ENCODE assay signal across 10 cellular contexts in genomic region chr13:98557934-98558630, GRCh38. TPM values are rescaled to one million over a fixed set of nuclear protein-coding genes. Genes with fewer than 3 reads are reported as not detected.
A peak's percentile ranks its signal among the peaks of the same experiment; 100 is the strongest.
DNase-seq lines count a peak whose midpoint lies in the region; ATAC-seq and TF ChIP-seq lines count a peak whose summit lies in the region.
"Had no signal": no experiment of that assay in that cellular context is flagged by ENCODE, and none has a peak within 500 bp of the region (broad histone marks: within the 10 kb centered on the region; RNA-seq: fewer than 3 reads in every experiment).

No MANE protein-coding gene starts in this region.

- H3K4me3 ChIP-seq in AG04449 (ENCODE audit: low read depth, low read length): no peak overlapping the region

- DNase-seq in AG04449 (ENCODE audit: low read depth, low spot score) (peak; percentile 29), Daoy (ENCODE audit: low read depth) (peak; percentile 30), left colon (no peak), cerebellum (ENCODE audit: low spot score) (no peak), NCI-H1436 (lab: John Stamatoyannopoulos, UW) (no peak), DMS79 treated with DMSO at 0.1 percent for 48 hours (lab: John Stamatoyannopoulos, UW) (no peak)
- no peak for DNase-seq in activated T-helper 1 cell treated with anti-CD3 and anti-CD28 coated beads, Interleukin-12 subunit alpha, Interleukin-12 subunit beta, Interleukin-2, Interleukin-4 antibody, amounts not matched to agents 30 ng/mL and 10 ng/mL and 1 ng/mL, durations not matched to agents 14 hours and 24 hours and 36 hours (ENCODE audit: low spot score)
- DNase-seq: DMS 273 treated with DMSO at 0.1 percent for 48 hours, NCI-H510A treated with DMSO at 0.1 percent for 48 hours had no signal

- intact Hi-C loops in activated T-helper 1 cell treated with anti-CD3 and anti-CD28 coated beads, Interleukin-12 subunit alpha, Interleukin-12 subunit beta, Interleukin-2, Interleukin-4 antibody, amounts not matched to agents 30 ng/mL and 10 ng/mL and 1 ng/mL, durations not matched to agents 14 hours and 24 hours and 36 hours (cut with micrococcal nuclease): no loop called here
- intact Hi-C loops in left colon (cut with DNase I, micrococcal nuclease): no loop called here

- no peak overlapping the region for H3K4me3 Mint-ChIP-seq in activated T-helper 1 cell treated with anti-CD3 and anti-CD28 coated beads, Interleukin-12 subunit alpha, Interleukin-12 subunit beta, Interleukin-2, Interleukin-4 antibody, amounts not matched to agents 30 ng/mL and 10 ng/mL and 1 ng/mL, durations not matched to agents 14 hours and 24 hours and 36 hours

- H3K9me3 Mint-ChIP-seq in activated T-helper 1 cell treated with anti-CD3 and anti-CD28 coated beads, Interleukin-12 subunit alpha, Interleukin-12 subunit beta, Interleukin-2, Interleukin-4 antibody, amounts not matched to agents 30 ng/mL and 10 ng/mL and 1 ng/mL, durations not matched to agents 14 hours and 24 hours and 36 hours: no peaks in the 10 kb centered on the region

- POLR2A ChIA-PET in AG04449 (lab: Yijun Ruan, JAX): interaction anchor here (1.1 kb wide), 1 partner anchor 24 kb away, joined by 3 read pairs; no protein-coding TSS in a partner anchor

- ATAC-seq in left colon: peak; percentile 57
- no peak for ATAC-seq in HG02588 (IDR thresholded peaks at IDR 0.05; ENCODE audit: unreplicated experiment)

- no peaks in the 10 kb centered on the region for H3K27me3 Mint-ChIP-seq in activated T-helper 1 cell treated with anti-CD3 and anti-CD28 coated beads, Interleukin-12 subunit alpha, Interleukin-12 subunit beta, Interleukin-2, Interleukin-4 antibody, amounts not matched to agents 30 ng/mL and 10 ng/mL and 1 ng/mL, durations not matched to agents 14 hours and 24 hours and 36 hours (ENCODE audit: insufficient read depth)

- H3K36me3 Mint-ChIP-seq in activated T-helper 1 cell treated with anti-CD3 and anti-CD28 coated beads, Interleukin-12 subunit alpha, Interleukin-12 subunit beta, Interleukin-2, Interleukin-4 antibody, amounts not matched to agents 30 ng/mL and 10 ng/mL and 1 ng/mL, durations not matched to agents 14 hours and 24 hours and 36 hours (ENCODE audit: low read depth): peaks cover 15% of the 10 kb centered on the region

- TF ChIP-seq CTCF in AG04449 (IDR thresholded peaks at IDR 0.05; ENCODE audit: insufficient read depth, low read length, missing control alignments): no peak

- CTCF ChIA-PET in AG04449 (lab: Yijun Ruan, JAX): interaction anchor here (0.8 to 2.0 kb wide), 4 partner anchors 10 to 95 kb away, joined by 3 to 12 read pairs (median 4); no protein-coding TSS in a partner anchor

- peaks cover 75% of the 10 kb centered on the region for H3K4me1 Mint-ChIP-seq in activated T-helper 1 cell treated with anti-CD3 and anti-CD28 coated beads, Interleukin-12 subunit alpha, Interleukin-12 subunit beta, Interleukin-2, Interleukin-4 antibody, amounts not matched to agents 30 ng/mL and 10 ng/mL and 1 ng/mL, durations not matched to agents 14 hours and 24 hours and 36 hours (ENCODE audit: low read depth)

- peak overlapping the region; percentile 14 for H3K27ac Mint-ChIP-seq in activated T-helper 1 cell treated with anti-CD3 and anti-CD28 coated beads, Interleukin-12 subunit alpha, Interleukin-12 subunit beta, Interleukin-2, Interleukin-4 antibody, amounts not matched to agents 30 ng/mL and 10 ng/mL and 1 ng/mL, durations not matched to agents 14 hours and 24 hours and 36 hours

RNA-seq across cellular contexts. Expression of gene STK24, which starts 18.8 kb away (rescaled TPM):
- total RNA-seq in Daoy (2014; rRNA removed; shearing (Covaris generic)): 62.6 and 116 TPM in 2 replicates
- total RNA-seq in activated T-helper 1 cell treated with anti-CD3 and anti-CD28 coated beads, Interleukin-12 subunit alpha, Interleukin-12 subunit beta, Interleukin-2, Interleukin-4 antibody, amounts not matched to agents 30 ng/mL and 10 ng/mL and 1 ng/mL, durations not matched to agents 14 hours and 24 hours and 36 hours: 135 and 139 TPM in 2 replicates
- total RNA-seq in left colon (100 to 1,000 TPM; 204 to 205 TPM), cerebellum (32.2 TPM)

Comparison
In these comparisons a context has a peak if more than half of its experiments do, and no peak if none do; other contexts are left out.
1. DNase-seq: peak in AG04449 (single experiment) and Daoy (single experiment); none in activated T-helper 1 cell treated with anti-CD3 and anti-CD28 coated beads, Interleukin-12 subunit alpha, Interleukin-12 subunit beta, Interleukin-2, Interleukin-4 antibody, amounts not matched to agents 30 ng/mL and 10 ng/mL and 1 ng/mL, durations not matched to agents 14 hours and 24 hours and 36 hours (single experiment), left colon (0 of 2), cerebellum (single experiment), NCI-H1436 (single experiment) and DMS79 treated with DMSO at 0.1 percent for 48 hours (single experiment).